8 cellular contexts compared by ENCODE assay signal in genomic region chr10:11612004-11613001, GRCh38. TPM values are rescaled to one million over a fixed set of nuclear protein-coding genes. Genes with fewer than 3 reads are reported as not detected.
DNase-seq lines count a peak whose midpoint lies in the region; ATAC-seq lines count a peak whose summit lies in the region.

No MANE protein-coding gene starts in this region.

- H3K9me3 Mint-ChIP-seq in activated T-cell treated with anti-CD3 and anti-CD28 coated beads, Interleukin-2, amount 50 U/mL, for 24 hours, result peaks cover 8% of the 10 kb centered on the region
- H3K9me3 Mint-ChIP-seq in naive thymus-derived CD8-positive, alpha-beta T cell, result peaks cover 0 to 22% (median 4%) of the 10 kb centered on the region in 9 donors

- H3K4me3 Mint-ChIP-seq in activated T-cell treated with anti-CD3 and anti-CD28 coated beads, Interleukin-2, amount 50 U/mL, for 24 hours, result peak overlapping the region; percentile 81
- H3K4me3 Mint-ChIP-seq in naive thymus-derived CD8-positive, alpha-beta T cell, result peak overlapping the region; percentile 83 to 97 (median 95)

- peak overlapping the region; percentile 88 for H3K27ac Mint-ChIP-seq in activated T-cell treated with anti-CD3 and anti-CD28 coated beads, Interleukin-2, amount 50 U/mL, for 24 hours
- H3K27ac Mint-ChIP-seq in naive thymus-derived CD8-positive, alpha-beta T cell, result peak overlapping the region; percentile 64 to 96 (median 94)

- H3K9ac ChIP-seq in endocrine pancreas (ENCODE audit: control insufficient read depth, insufficient read depth, low read length), result no peak overlapping the region

- H3K4me3 ChIP-seq in endocrine pancreas (ENCODE audit: control insufficient read depth, insufficient read depth, low read length), result peak overlapping the region; percentile 56

- H3K4me1 ChIP-seq in endocrine pancreas (ENCODE audit: control insufficient read depth, insufficient read depth, low read length), result peaks cover 3% of the 10 kb centered on the region

- no peaks in the 10 kb centered on the region for H3K27me3 ChIP-seq in endocrine pancreas (ENCODE audit: control insufficient read depth, insufficient read depth, low read length)

- POLR2A ChIA-PET in naive thymus-derived CD8-positive, alpha-beta T cell (lab: Charles Lee), result interaction anchor here (0.7 to 2.5 kb wide), 8 partner anchors 10 to 431 kb away, joined by 3 to 10 read pairs (median 4); no protein-coding TSS in a partner anchor

- peak; percentile 48 to 49 for ATAC-seq in naive thymus-derived CD8-positive, alpha-beta T cell
- ATAC-seq in GM19328 (IDR thresholded peaks at IDR 0.05; ENCODE audit: unreplicated experiment) (no peak), HG02610 (IDR thresholded peaks at IDR 0.05; ENCODE audit: unreplicated experiment) (no peak)

- H3K36me3 ChIP-seq in endocrine pancreas (ENCODE audit: control insufficient read depth, insufficient read depth, low read length), result no peaks in the 10 kb centered on the region

- no peaks in the 10 kb centered on the region for H3K9me3 ChIP-seq in endocrine pancreas (ENCODE audit: control insufficient read depth, low read length)

- peaks cover 39% of the 10 kb centered on the region for H3K4me1 Mint-ChIP-seq in activated T-cell treated with anti-CD3 and anti-CD28 coated beads, Interleukin-2, amount 50 U/mL, for 24 hours (ENCODE audit: low read depth)
- peaks cover 12 to 53% (median 50%) of the 10 kb centered on the region in 4 donors for H3K4me1 Mint-ChIP-seq in naive thymus-derived CD8-positive, alpha-beta T cell

- H3K36me3 Mint-ChIP-seq in activated T-cell treated with anti-CD3 and anti-CD28 coated beads, Interleukin-2, amount 50 U/mL, for 24 hours (ENCODE audit: low read depth), result no peaks in the 10 kb centered on the region
- H3K36me3 Mint-ChIP-seq in naive thymus-derived CD8-positive, alpha-beta T cell, result peaks cover 0 to 15% (median 6%) of the 10 kb centered on the region in 3 donors

- H3K27me3 Mint-ChIP-seq in activated T-cell treated with anti-CD3 and anti-CD28 coated beads, Interleukin-2, amount 50 U/mL, for 24 hours, result peaks cover 13% of the 10 kb centered on the region
- H3K27me3 Mint-ChIP-seq in naive thymus-derived CD8-positive, alpha-beta T cell, result no peaks in the 10 kb centered on the region

- no peak for DNase-seq in activated T-cell treated with anti-CD3 and anti-CD28 coated beads, Interleukin-2, amount 50 U/mL, for 24 hours
- no peak for DNase-seq in activated T-cell treated with anti-CD3 and anti-CD28 coated beads, Interleukin-2, amount 50 U/mL, for 1 hour
- DNase-seq in RPMI8226 (peak; percentile 18), NCI-H82 treated with DMSO at 0.1 percent for 48 hours (lab: John Stamatoyannopoulos, UW; ENCODE audit: unreplicated experiment) (no peak)
- DNase-seq in naive thymus-derived CD8-positive, alpha-beta T cell, result peak in 3 of 10 donors; percentile 11 to 26 (median 20)

RNA-seq across cellular contexts. Expression of gene USP6NL, which starts 0.9 kb away (rescaled TPM):
- 1 to 10 TPM; 6.9 to 7.9 TPM for total RNA-seq in naive thymus-derived CD8-positive, alpha-beta T cell
- 1 to 10 TPM; 2.3 to 5.4 (median 4.2) TPM for polyA plus RNA-seq in naive thymus-derived CD8-positive, alpha-beta T cell

Comparison
In these comparisons a context has a peak if more than half of its experiments do, and no peak if none do; other contexts are left out.
1. ATAC-seq: peak in naive thymus-derived CD8-positive, alpha-beta T cell (2 of 2); none in GM19328 (single experiment) and HG02610 (single experiment).